ENCODE assay signal across 24 cellular contexts in the genomic region with DNA sequence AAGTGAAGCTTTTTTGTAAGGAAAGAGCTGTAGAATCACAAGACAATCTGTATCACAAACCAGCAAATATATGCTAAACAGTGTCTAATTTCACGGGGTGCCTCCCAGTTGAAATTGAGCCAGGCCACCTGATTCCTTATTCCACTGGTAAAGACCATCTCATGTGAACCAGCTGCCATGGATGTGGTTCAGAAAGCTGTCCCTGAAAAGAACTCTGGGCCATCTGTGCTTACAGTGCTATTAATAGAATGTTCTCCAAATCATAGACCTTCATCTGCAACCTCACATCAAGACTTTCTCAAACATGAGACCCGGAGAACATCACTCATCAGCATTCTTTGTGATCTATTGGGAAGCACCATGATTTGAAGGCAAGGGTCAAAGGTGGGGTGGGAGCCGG.
"Had no signal": no experiment of that assay in that cellular context is flagged by ENCODE, and none has a peak within 500 bp of the region (broad histone marks: within the 10 kb centered on the region; RNA-seq: fewer than 3 reads in every experiment).

No MANE protein-coding gene starts in this region.

- FAIRE-seq: K562 had no signal

- ATAC-seq: activated T-cell treated with anti-CD3 and anti-CD28 coated beads, Interleukin-2, amount 50 U/mL, for 72 hours; K562; Right ventricle myocardium inferior had no signal

- H3K9me3 Mint-ChIP-seq: activated CD4-positive, alpha-beta memory T cell treated with anti-CD3 and anti-CD28 coated beads, Interleukin-2, amount 10 ng/mL, durations not matched to agents 7 days and 5 days; activated naive CD4-positive, alpha-beta T cell treated with anti-CD3 and anti-CD28 coated beads, Interleukin-2, amount 10 ng/mL, durations not matched to agents 7 days and 5 days; activated naive CD8-positive, alpha-beta T cell treated with anti-CD3 and anti-CD28 coated beads for 36 hours; activated T-cell treated with anti-CD3 and anti-CD28 coated beads, Interleukin-2, amount 50 U/mL, for 72 hours; activated T-helper 2 cell treated with anti-CD3 and anti-CD28 coated beads, Interferon-gamma antibody, Interleukin-2, Interleukin-4, amounts not matched to agents 10 μg/mL and 5 μg/mL and 100 μg/mL, durations not matched to agents 14 hours and 24 hours and 36 hours had no signal

- H3K36me3 Mint-ChIP-seq: activated naive CD4-positive, alpha-beta T cell treated with anti-CD3 and anti-CD28 coated beads, Interleukin-2, amount 10 ng/mL, durations not matched to agents 7 days and 5 days; activated naive CD8-positive, alpha-beta T cell treated with anti-CD3 and anti-CD28 coated beads for 36 hours had no signal

- DNase-seq: activated CD4-positive, alpha-beta memory T cell treated with anti-CD3 and anti-CD28 coated beads, Interleukin-2, amount 10 ng/mL, durations not matched to agents 7 days and 5 days; activated CD4-positive, alpha-beta T cell treated with anti-CD3 and anti-CD28 coated beads, Interleukin-2, amount 50 U/mL, for 1 hour; activated CD4-positive, CD25-positive, alpha-beta regulatory T cell; activated CD8-positive, alpha-beta memory T cell treated with anti-CD3 and anti-CD28 coated beads, Interleukin-2, amount 50 U/mL, for 4 hours; activated gamma-delta T cell treated with Interleukin-2 at 50 U/mL for 16 hours; activated naive CD4-positive, alpha-beta T cell treated with anti-CD3 and anti-CD28 coated beads, Interleukin-2, amount 10 ng/mL, durations not matched to agents 7 days and 5 days; activated naive CD8-positive, alpha-beta T cell treated with anti-CD3 and anti-CD28 coated beads for 36 hours; activated T-cell treated with anti-CD3 and anti-CD28 coated beads, Interleukin-2, amount 50 U/mL, for 72 hours; Karpas-422; MM.1S; NCI-H1105; NCI-H1436; NCI-H1694 treated with DMSO at 0.1 percent for 48 hours; NCI-H2029 treated with DMSO at 0.1 percent for 48 hours; NCI-H2227 treated with DMSO at 0.1 percent for 48 hours; NCI-H446 treated with DMSO at 0.1 percent for 48 hours; NCI-H526 treated with DMSO at 0.1 percent for 48 hours; NCI-H82; T-helper 1 cell had no signal

- H3K4me1 Mint-ChIP-seq: activated CD4-positive, alpha-beta memory T cell treated with anti-CD3 and anti-CD28 coated beads, Interleukin-2, amount 10 ng/mL, durations not matched to agents 7 days and 5 days; activated naive CD4-positive, alpha-beta T cell treated with anti-CD3 and anti-CD28 coated beads, Interleukin-2, amount 10 ng/mL, durations not matched to agents 7 days and 5 days had no signal

- H3K27ac Mint-ChIP-seq: activated CD4-positive, alpha-beta memory T cell treated with anti-CD3 and anti-CD28 coated beads, Interleukin-2, amount 10 ng/mL, durations not matched to agents 7 days and 5 days; activated naive CD4-positive, alpha-beta T cell treated with anti-CD3 and anti-CD28 coated beads, Interleukin-2, amount 10 ng/mL, durations not matched to agents 7 days and 5 days; activated naive CD8-positive, alpha-beta T cell treated with anti-CD3 and anti-CD28 coated beads for 36 hours; activated T-cell treated with anti-CD3 and anti-CD28 coated beads, Interleukin-2, amount 50 U/mL, for 72 hours; activated T-helper 2 cell treated with anti-CD3 and anti-CD28 coated beads, Interferon-gamma antibody, Interleukin-2, Interleukin-4, amounts not matched to agents 10 μg/mL and 5 μg/mL and 100 μg/mL, durations not matched to agents 14 hours and 24 hours and 36 hours had no signal

- H3K4me3 Mint-ChIP-seq: activated CD4-positive, alpha-beta memory T cell treated with anti-CD3 and anti-CD28 coated beads, Interleukin-2, amount 10 ng/mL, durations not matched to agents 7 days and 5 days; activated naive CD4-positive, alpha-beta T cell treated with anti-CD3 and anti-CD28 coated beads, Interleukin-2, amount 10 ng/mL, durations not matched to agents 7 days and 5 days; activated naive CD8-positive, alpha-beta T cell treated with anti-CD3 and anti-CD28 coated beads for 36 hours; activated T-cell treated with anti-CD3 and anti-CD28 coated beads, Interleukin-2, amount 50 U/mL, for 72 hours had no signal

- H3K27ac ChIP-seq: SK-N-MC, VCaP had no signal

- H3K4me3 ChIP-seq: K562, SK-N-MC had no signal
